ENCODE assay signal across 1 cellular context in the genomic region with DNA sequence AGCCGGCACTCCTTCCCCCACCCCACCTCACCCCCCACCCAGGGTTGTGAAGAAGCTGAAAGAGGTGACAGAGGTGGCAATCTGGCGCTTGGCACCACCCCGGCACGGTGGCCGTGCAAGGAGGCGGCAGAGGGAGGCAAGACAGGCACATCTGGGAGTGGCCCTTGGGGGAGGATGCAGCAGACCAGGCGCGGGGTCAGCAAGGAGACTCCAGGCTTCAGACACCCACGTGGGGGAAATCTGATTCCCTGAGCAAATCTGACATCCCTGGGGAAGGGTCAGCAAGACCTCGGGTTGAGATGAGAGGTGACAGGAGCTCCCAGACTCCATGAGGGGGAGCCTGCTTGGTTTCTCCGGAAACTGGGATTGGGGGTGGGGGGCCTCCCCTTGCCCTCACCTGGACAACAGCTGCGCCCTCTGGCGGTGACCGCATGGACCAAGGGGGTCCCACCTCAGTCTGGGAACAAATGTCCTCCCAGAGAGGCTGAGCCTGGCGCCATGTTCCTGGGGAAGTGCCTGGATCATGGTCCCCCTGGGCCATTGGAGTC.
TF ChIP-seq lines count a peak whose summit lies in the region.

No MANE protein-coding gene starts in this region.

TF ChIP-seq in HepG2, 621 proteins besides CTCF, POLR2A, EP300 and RAD21 (continued from another document):
- TF ChIP-seq, protein P1, sequence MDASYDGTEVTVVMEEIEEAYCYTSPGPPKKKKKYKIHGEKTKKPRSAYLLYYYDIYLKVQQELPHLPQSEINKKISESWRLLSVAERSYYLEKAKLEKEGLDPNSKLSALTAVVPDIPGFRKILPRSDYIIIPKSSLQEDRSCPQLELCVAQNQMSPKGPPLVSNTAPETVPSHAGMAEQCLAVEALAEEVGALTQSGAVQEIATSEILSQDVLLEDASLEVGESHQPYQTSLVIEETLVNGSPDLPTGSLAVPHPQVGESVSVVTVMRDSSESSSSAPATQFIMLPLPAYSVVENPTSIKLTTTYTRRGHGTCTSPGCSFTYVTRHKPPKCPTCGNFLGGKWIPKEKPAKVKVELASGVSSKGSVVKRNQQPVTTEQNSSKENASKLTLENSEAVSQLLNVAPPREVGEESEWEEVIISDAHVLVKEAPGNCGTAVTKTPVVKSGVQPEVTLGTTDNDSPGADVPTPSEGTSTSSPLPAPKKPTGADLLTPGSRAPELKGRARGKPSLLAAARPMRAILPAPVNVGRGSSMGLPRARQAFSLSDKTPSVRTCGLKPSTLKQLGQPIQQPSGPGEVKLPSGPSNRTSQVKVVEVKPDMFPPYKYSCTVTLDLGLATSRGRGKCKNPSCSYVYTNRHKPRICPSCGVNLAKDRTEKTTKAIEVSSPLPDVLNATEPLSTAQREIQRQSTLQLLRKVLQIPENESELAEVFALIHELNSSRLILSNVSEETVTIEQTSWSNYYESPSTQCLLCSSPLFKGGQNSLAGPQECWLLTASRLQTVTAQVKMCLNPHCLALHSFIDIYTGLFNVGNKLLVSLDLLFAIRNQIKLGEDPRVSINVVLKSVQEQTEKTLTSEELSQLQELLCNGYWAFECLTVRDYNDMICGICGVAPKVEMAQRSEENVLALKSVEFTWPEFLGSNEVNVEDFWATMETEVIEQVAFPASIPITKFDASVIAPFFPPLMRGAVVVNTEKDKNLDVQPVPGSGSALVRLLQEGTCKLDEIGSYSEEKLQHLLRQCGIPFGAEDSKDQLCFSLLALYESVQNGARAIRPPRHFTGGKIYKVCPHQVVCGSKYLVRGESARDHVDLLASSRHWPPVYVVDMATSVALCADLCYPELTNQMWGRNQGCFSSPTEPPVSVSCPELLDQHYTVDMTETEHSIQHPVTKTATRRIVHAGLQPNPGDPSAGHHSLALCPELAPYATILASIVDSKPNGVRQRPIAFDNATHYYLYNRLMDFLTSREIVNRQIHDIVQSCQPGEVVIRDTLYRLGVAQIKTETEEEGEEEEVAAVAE (CRISPR knock-in tag; IDR thresholded peaks at IDR 0.05; ENCODE audit: borderline replicate concordance), result no peak
- TF ChIP-seq, protein P2, sequence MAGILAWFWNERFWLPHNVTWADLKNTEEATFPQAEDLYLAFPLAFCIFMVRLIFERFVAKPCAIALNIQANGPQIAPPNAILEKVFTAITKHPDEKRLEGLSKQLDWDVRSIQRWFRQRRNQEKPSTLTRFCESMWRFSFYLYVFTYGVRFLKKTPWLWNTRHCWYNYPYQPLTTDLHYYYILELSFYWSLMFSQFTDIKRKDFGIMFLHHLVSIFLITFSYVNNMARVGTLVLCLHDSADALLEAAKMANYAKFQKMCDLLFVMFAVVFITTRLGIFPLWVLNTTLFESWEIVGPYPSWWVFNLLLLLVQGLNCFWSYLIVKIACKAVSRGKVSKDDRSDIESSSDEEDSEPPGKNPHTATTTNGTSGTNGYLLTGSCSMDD (CRISPR knock-in tag; IDR thresholded peaks at IDR 0.05), result no peak
- TF ChIP-seq ZNF30 (CRISPR knock-in tag; IDR thresholded peaks at IDR 0.05) (no peak), HMGXB4 (CRISPR knock-in tag; IDR thresholded peaks at IDR 0.05; ENCODE audit: borderline replicate concordance in 1 of 2, low read depth in 1 of 2) (peak; percentile 62 to 63; a peak in 2 of 4 replicates), SNRNP70 (IDR thresholded peaks at IDR 0.05; ENCODE audit: low read depth, low read length) (no peak), PHF8 (CRISPR knock-in tag; IDR thresholded peaks at IDR 0.05) (no peak)
- TF ChIP-seq, protein P3, sequence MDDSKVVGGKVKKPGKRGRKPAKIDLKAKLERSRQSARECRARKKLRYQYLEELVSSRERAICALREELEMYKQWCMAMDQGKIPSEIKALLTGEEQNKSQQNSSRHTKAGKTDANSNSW (CRISPR knock-in tag; IDR thresholded peaks at IDR 0.05; ENCODE audit: borderline replicate concordance), result no peak
